Comparison of ENCODE assay signal across 10 cellular contexts in genomic region chr20:14879020-14879697, GRCh38.
DNase-seq lines count a peak whose midpoint lies in the region; ATAC-seq and TF ChIP-seq lines count a peak whose summit lies in the region.
"Had no signal": no experiment of that assay in that cellular context is flagged by ENCODE, and none has a peak within 500 bp of the region (broad histone marks: within the 10 kb centered on the region; RNA-seq: fewer than 3 reads in every experiment).

No MANE protein-coding gene starts in this region.

- H3K4me3 ChIP-seq in brain microvascular endothelial cell (ENCODE audit: low read depth, low read length), result no peak overlapping the region
- H3K4me3 ChIP-seq: BLaER1 treated with 17β-estradiol and CSF1 and Interleukin-3, amounts not matched to agents 10 nM and 100 nM had no signal

- DNase-seq in NOMO-1 treated with DMSO at 0.1 percent for 48 hours (lab: John Stamatoyannopoulos, UW; ENCODE audit: unreplicated experiment) (peak; percentile 47), NOMO-1 treated with dmso at 0.1 percent for 144 hours (lab: John Stamatoyannopoulos, UW; ENCODE audit: unreplicated experiment) (no peak), brain microvascular endothelial cell (peak; percentile 12), superior temporal gyrus (ENCODE audit: extremely low spot score) (peak; percentile 48), retina (no peak), hepatic stellate cell (ENCODE audit: low spot score) (no peak), ecto neural progenitor cell (ENCODE audit: low spot score) (no peak)
- DNase-seq: NCI-H2171 treated with DMSO at 0.1 percent for 48 hours had no signal

- ATAC-seq in HG03457 (IDR thresholded peaks at IDR 0.05; ENCODE audit: unreplicated experiment), result peak; percentile 68

- no peaks in the 10 kb centered on the region for H3K36me3 ChIP-seq in brain microvascular endothelial cell (replicated peaks)
- H3K36me3 ChIP-seq: BLaER1 treated with 17β-estradiol and CSF1 and Interleukin-3, amounts not matched to agents 10 nM and 100 nM had no signal

- peak overlapping the region; percentile 23 for H3K27ac ChIP-seq in brain microvascular endothelial cell

- no peaks in the 10 kb centered on the region for H3K27me3 ChIP-seq in brain microvascular endothelial cell (replicated peaks)
- H3K27me3 ChIP-seq: BLaER1 treated with 17β-estradiol and CSF1 and Interleukin-3, amounts not matched to agents 10 nM and 100 nM had no signal

- in situ Hi-C loops in brain microvascular endothelial cell (cut with HindIII; ENCODE audit: low pct_ligation_motif_present, low sequenced_read_pairs), result no loop called here

- no peak for TF ChIP-seq CTCF in brain microvascular endothelial cell (IDR thresholded peaks at IDR 0.05; ENCODE audit: low read depth, low read length, missing control alignments)

Comparison
In these comparisons a context has a peak if more than half of its experiments do, and no peak if none do; other contexts are left out.
1. DNase-seq: peak in NOMO-1 treated with DMSO at 0.1 percent for 48 hours (single experiment), brain microvascular endothelial cell (single experiment) and superior temporal gyrus (single experiment); none in NOMO-1 treated with dmso at 0.1 percent for 144 hours (single experiment), retina (single experiment), hepatic stellate cell (single experiment) and ecto neural progenitor cell (single experiment).